1 cellular context compared by ENCODE assay signal in the genomic region with DNA sequence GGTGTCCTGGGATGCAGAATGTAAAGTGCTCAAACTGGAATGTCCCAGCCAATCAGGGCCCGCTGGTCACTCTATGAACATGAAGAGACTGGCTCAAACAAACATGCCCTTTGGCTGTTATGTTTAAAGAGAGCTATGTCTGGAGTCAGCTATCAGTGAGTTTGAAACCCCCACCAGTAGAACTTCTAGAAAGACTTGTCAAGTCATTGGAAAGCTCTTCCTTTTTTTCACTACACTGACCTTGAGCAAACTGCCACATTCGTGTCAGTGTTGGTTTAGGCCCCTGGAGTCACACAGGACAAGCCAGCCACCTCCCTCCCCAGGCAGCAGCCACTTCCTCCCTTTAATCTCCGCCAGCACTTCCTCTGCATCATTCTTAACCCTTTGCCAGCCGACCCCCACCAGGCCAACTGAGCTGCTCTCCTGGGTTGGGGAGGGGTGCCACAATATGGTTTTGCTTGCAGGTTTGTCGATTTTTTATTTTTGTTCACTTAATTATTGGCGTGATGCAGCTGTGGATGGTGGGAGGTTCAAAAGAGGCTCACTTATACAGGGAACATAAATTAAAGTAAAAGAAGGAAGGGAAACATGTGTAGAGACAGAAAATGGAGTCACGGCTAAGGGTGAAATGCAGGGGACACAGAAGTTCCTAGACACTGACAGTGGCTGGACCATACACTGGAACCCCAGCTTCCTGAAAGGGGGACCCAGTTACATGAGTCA.
TF ChIP-seq lines count a peak whose summit lies in the region.

No MANE protein-coding gene starts in this region.

TF ChIP-seq in HepG2, 621 proteins besides CTCF, POLR2A, EP300 and RAD21 (continued from another document and continues in another):
- TF ChIP-seq, protein P1, sequence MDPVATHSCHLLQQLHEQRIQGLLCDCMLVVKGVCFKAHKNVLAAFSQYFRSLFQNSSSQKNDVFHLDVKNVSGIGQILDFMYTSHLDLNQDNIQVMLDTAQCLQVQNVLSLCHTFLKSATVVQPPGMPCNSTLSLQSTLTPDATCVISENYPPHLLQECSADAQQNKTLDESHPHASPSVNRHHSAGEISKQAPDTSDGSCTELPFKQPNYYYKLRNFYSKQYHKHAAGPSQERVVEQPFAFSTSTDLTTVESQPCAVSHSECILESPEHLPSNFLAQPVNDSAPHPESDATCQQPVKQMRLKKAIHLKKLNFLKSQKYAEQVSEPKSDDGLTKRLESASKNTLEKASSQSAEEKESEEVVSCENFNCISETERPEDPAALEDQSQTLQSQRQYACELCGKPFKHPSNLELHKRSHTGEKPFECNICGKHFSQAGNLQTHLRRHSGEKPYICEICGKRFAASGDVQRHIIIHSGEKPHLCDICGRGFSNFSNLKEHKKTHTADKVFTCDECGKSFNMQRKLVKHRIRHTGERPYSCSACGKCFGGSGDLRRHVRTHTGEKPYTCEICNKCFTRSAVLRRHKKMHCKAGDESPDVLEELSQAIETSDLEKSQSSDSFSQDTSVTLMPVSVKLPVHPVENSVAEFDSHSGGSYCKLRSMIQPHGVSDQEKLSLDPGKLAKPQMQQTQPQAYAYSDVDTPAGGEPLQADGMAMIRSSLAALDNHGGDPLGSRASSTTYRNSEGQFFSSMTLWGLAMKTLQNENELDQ (CRISPR knock-in tag; IDR thresholded peaks at IDR 0.05; ENCODE audit: borderline replicate concordance) = no peak
- TF ChIP-seq, protein P2, sequence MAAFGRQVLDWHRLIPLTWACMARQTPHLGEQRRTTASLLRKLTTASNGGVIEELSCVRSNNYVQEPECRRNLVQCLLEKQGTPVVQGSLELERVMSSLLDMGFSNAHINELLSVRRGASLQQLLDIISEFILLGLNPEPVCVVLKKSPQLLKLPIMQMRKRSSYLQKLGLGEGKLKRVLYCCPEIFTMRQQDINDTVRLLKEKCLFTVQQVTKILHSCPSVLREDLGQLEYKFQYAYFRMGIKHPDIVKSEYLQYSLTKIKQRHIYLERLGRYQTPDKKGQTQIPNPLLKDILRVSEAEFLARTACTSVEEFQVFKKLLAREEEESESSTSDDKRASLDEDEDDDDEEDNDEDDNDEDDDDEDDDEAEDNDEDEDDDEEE (CRISPR knock-in tag; IDR thresholded peaks at IDR 0.05) = no peak
- TF ChIP-seq NFRKB (IDR thresholded peaks at IDR 0.05) (no peak), ZNF124 (CRISPR knock-in tag; IDR thresholded peaks at IDR 0.05) (no peak), MTA1 (CRISPR knock-in tag; IDR thresholded peaks at IDR 0.05; ENCODE audit: borderline replicate concordance) (peak; percentile 87), NRL (CRISPR knock-in tag; IDR thresholded peaks at IDR 0.05; ENCODE audit: borderline replicate concordance) (no peak), ZNF782 (CRISPR knock-in tag; IDR thresholded peaks at IDR 0.05; ENCODE audit: borderline replicate concordance) (peak; percentile 66; the same call in 1 of the 2 replicates), ZNF552 (CRISPR knock-in tag; IDR thresholded peaks at IDR 0.05; ENCODE audit: borderline replicate concordance) (no peak), ZMYM4 (CRISPR knock-in tag; IDR thresholded peaks at IDR 0.05) (no peak; the same call in 1 of the 2 replicates), ELF3 (CRISPR knock-in tag; IDR thresholded peaks at IDR 0.05) (peak; percentile 86), ZNF205 (CRISPR knock-in tag; IDR thresholded peaks at IDR 0.05) (peak; percentile 53; the same call in 1 of the 2 replicates), CAMTA2 (CRISPR knock-in tag; IDR thresholded peaks at IDR 0.05; ENCODE audit: borderline replicate concordance) (no peak), HDAC2 (CRISPR knock-in tag; IDR thresholded peaks at IDR 0.05) (peak; percentile 78; the same call in 1 of the 2 replicates), ZKSCAN5 (CRISPR knock-in tag; IDR thresholded peaks at IDR 0.05) (no peak), RXRB (CRISPR knock-in tag; IDR thresholded peaks at IDR 0.05; ENCODE audit: borderline replicate concordance) (peak; percentile 48; the same call in 1 of the 2 replicates), PCBP2 (optimal IDR thresholded peaks at IDR 0.05; ENCODE audit: low read depth, low read length, poor library complexity, severe bottlenecking) (no peak), MED8 (CRISPR knock-in tag; IDR thresholded peaks at IDR 0.05; ENCODE audit: insufficient replicate concordance) (peak; percentile 19), ZNF556 (CRISPR knock-in tag; IDR thresholded peaks at IDR 0.05; ENCODE audit: borderline replicate concordance) (peak; percentile 51; the same call in 1 of the 2 replicates), MIER3 (CRISPR knock-in tag; IDR thresholded peaks at IDR 0.05; ENCODE audit: borderline replicate concordance) (no peak; the same call in 1 of the 2 replicates), FOXA3 (CRISPR knock-in tag; IDR thresholded peaks at IDR 0.05) (peak; percentile 77)
- TF ChIP-seq, protein P3, sequence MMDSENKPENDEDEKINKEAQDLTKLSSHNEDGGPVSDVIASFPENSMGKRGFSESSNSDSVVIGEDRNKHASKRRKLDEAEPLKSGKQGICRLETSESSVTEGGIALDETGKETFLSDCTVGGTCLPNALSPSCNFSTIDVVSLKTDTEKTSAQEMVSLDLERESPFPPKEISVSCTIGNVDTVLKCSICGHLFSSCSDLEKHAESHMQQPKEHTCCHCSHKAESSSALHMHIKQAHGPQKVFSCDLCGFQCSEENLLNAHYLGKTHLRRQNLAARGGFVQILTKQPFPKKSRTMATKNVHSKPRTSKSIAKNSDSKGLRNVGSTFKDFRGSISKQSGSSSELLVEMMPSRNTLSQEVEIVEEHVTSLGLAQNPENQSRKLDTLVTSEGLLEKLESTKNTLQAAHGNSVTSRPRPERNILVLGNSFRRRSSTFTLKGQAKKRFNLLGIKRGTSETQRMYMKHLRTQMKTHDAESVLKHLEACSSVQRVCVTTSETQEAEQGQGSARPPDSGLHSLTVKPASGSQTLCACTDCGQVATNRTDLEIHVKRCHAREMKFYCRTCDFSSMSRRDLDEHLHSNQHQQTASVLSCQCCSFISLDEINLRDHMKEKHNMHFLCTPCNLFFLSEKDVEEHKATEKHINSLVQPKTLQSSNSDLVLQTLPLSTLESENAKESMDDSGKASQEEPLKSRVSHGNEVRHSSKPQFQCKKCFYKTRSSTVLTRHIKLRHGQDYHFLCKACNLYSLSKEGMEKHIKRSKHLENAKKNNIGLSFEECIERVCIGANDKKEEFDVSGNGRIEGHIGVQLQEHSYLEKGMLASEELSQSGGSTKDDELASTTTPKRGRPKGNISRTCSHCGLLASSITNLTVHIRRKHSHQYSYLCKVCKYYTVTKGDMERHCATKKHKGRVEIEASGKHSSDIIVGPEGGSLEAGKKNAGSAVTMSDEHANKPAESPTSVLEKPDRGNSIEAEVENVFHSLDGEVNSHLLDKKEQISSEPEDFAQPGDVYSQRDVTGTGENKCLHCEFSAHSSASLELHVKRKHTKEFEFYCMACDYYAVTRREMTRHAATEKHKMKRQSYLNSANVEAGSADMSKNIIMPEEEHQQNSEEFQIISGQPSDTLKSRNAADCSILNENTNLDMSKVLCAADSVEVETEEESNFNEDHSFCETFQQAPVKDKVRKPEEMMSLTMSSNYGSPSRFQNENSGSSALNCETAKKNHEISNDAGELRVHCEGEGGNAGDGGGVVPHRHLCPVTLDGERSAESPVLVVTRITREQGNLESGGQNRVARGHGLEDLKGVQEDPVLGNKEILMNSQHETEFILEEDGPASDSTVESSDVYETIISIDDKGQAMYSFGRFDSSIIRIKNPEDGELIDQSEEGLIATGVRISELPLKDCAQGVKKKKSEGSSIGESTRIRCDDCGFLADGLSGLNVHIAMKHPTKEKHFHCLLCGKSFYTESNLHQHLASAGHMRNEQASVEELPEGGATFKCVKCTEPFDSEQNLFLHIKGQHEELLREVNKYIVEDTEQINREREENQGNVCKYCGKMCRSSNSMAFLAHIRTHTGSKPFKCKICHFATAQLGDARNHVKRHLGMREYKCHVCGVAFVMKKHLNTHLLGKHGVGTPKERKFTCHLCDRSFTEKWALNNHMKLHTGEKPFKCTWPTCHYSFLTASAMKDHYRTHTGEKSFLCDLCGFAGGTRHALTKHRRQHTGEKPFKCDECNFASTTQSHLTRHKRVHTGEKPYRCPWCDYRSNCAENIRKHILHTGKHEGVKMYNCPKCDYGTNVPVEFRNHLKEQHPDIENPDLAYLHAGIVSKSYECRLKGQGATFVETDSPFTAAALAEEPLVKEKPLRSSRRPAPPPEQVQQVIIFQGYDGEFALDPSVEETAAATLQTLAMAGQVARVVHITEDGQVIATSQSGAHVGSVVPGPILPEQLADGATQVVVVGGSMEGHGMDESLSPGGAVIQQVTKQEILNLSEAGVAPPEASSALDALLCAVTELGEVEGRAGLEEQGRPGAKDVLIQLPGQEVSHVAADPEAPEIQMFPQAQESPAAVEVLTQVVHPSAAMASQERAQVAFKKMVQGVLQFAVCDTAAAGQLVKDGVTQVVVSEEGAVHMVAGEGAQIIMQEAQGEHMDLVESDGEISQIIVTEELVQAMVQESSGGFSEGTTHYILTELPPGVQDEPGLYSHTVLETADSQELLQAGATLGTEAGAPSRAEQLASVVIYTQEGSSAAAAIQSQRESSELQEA (CRISPR knock-in tag; IDR thresholded peaks at IDR 0.05; ENCODE audit: not compliant biosample characterization) = no peak
- TF ChIP-seq, protein P4, sequence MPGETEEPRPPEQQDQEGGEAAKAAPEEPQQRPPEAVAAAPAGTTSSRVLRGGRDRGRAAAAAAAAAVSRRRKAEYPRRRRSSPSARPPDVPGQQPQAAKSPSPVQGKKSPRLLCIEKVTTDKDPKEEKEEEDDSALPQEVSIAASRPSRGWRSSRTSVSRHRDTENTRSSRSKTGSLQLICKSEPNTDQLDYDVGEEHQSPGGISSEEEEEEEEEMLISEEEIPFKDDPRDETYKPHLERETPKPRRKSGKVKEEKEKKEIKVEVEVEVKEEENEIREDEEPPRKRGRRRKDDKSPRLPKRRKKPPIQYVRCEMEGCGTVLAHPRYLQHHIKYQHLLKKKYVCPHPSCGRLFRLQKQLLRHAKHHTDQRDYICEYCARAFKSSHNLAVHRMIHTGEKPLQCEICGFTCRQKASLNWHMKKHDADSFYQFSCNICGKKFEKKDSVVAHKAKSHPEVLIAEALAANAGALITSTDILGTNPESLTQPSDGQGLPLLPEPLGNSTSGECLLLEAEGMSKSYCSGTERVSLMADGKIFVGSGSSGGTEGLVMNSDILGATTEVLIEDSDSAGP (CRISPR knock-in tag; IDR thresholded peaks at IDR 0.05; ENCODE audit: borderline replicate concordance) = no peak
- TF ChIP-seq, protein P5, sequence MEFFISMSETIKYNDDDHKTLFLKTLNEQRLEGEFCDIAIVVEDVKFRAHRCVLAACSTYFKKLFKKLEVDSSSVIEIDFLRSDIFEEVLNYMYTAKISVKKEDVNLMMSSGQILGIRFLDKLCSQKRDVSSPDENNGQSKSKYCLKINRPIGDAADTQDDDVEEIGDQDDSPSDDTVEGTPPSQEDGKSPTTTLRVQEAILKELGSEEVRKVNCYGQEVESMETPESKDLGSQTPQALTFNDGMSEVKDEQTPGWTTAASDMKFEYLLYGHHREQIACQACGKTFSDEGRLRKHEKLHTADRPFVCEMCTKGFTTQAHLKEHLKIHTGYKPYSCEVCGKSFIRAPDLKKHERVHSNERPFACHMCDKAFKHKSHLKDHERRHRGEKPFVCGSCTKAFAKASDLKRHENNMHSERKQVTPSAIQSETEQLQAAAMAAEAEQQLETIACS (CRISPR knock-in tag; IDR thresholded peaks at IDR 0.05) = no peak
- TF ChIP-seq, protein P6, sequence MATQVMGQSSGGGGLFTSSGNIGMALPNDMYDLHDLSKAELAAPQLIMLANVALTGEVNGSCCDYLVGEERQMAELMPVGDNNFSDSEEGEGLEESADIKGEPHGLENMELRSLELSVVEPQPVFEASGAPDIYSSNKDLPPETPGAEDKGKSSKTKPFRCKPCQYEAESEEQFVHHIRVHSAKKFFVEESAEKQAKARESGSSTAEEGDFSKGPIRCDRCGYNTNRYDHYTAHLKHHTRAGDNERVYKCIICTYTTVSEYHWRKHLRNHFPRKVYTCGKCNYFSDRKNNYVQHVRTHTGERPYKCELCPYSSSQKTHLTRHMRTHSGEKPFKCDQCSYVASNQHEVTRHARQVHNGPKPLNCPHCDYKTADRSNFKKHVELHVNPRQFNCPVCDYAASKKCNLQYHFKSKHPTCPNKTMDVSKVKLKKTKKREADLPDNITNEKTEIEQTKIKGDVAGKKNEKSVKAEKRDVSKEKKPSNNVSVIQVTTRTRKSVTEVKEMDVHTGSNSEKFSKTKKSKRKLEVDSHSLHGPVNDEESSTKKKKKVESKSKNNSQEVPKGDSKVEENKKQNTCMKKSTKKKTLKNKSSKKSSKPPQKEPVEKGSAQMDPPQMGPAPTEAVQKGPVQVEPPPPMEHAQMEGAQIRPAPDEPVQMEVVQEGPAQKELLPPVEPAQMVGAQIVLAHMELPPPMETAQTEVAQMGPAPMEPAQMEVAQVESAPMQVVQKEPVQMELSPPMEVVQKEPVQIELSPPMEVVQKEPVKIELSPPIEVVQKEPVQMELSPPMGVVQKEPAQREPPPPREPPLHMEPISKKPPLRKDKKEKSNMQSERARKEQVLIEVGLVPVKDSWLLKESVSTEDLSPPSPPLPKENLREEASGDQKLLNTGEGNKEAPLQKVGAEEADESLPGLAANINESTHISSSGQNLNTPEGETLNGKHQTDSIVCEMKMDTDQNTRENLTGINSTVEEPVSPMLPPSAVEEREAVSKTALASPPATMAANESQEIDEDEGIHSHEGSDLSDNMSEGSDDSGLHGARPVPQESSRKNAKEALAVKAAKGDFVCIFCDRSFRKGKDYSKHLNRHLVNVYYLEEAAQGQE (IDR thresholded peaks at IDR 0.05; ENCODE audit: borderline replicate concordance in 1 of 2, low read depth in 1 of 2, low read length in 2 of 2) = no peak
- TF ChIP-seq, protein P7, sequence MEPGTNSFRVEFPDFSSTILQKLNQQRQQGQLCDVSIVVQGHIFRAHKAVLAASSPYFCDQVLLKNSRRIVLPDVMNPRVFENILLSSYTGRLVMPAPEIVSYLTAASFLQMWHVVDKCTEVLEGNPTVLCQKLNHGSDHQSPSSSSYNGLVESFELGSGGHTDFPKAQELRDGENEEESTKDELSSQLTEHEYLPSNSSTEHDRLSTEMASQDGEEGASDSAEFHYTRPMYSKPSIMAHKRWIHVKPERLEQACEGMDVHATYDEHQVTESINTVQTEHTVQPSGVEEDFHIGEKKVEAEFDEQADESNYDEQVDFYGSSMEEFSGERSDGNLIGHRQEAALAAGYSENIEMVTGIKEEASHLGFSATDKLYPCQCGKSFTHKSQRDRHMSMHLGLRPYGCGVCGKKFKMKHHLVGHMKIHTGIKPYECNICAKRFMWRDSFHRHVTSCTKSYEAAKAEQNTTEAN (CRISPR knock-in tag; conservative IDR thresholded peaks at IDR 0.05) = peak; percentile 56; the same call in 1 of the 2 replicates
- TF ChIP-seq, protein P8, sequence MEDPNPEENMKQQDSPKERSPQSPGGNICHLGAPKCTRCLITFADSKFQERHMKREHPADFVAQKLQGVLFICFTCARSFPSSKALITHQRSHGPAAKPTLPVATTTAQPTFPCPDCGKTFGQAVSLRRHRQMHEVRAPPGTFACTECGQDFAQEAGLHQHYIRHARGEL (CRISPR knock-in tag; IDR thresholded peaks at IDR 0.05) = no peak
- TF ChIP-seq, protein P9, sequence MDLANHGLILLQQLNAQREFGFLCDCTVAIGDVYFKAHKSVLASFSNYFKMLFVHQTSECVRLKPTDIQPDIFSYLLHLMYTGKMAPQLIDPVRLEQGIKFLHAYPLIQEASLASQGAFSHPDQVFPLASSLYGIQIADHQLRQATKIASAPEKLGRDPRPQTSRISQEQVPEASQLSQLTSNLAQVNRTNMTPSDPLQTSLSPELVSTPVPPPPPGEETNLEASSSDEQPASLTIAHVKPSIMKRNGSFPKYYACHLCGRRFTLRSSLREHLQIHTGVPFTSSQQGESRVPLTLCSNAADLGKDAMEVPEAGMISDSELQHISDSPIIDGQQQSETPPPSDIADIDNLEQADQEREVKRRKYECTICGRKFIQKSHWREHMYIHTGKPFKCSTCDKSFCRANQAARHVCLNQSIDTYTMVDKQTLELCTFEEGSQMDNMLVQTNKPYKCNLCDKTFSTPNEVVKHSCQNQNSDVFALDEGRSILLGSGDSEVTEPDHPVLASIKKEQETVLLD (CRISPR knock-in tag; IDR thresholded peaks at IDR 0.05; ENCODE audit: low read depth) = no peak
